Comparison of ENCODE assay signal across 8 cellular contexts in the genomic region with DNA sequence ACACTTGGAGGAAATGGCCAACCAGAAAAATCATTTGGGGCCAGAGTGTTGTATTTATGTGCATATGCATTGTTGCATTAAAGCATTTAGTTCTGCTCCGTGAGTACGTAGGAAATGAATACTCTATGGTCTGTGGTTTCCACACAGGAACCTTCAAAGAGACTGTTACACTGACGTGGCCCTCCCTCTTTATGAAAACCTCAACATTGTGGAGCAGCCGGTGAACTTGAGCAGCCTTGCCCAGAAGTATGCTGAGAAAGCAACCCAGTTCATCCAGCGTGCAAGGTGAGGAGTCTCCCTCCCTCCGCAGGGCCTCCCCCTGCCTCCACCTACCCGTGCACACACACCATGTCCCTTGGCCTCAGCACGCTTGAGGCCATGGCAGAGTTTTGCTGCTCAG.
DNase-seq lines count a peak whose midpoint lies in the region; ATAC-seq and TF ChIP-seq lines count a peak whose summit lies in the region.

No MANE protein-coding gene starts in this region.

- H3K27me3 ChIP-seq in esophagus muscularis mucosa: no peaks in the 10 kb centered on the region
- H3K27me3 ChIP-seq in sigmoid colon: no peaks in the 10 kb centered on the region

- H3K4me1 ChIP-seq in esophagus muscularis mucosa: no peaks in the 10 kb centered on the region
- no peaks in the 10 kb centered on the region for H3K4me1 ChIP-seq in sigmoid colon

- no peaks in the 10 kb centered on the region for H3K9me3 ChIP-seq in esophagus muscularis mucosa
- H3K9me3 ChIP-seq in sigmoid colon: no peaks in the 10 kb centered on the region

- no peak for TF ChIP-seq CTCF in esophagus muscularis mucosa (IDR thresholded peaks at IDR 0.05)
- no peak for TF ChIP-seq CTCF in sigmoid colon (IDR thresholded peaks at IDR 0.05)
- no peak for TF ChIP-seq CTCF in MCF 10A (IDR thresholded peaks at IDR 0.05; ENCODE audit: unreplicated experiment)

- TF ChIP-seq EP300 in esophagus muscularis mucosa (IDR thresholded peaks at IDR 0.05) (no peak), sigmoid colon (IDR thresholded peaks at IDR 0.05) (no peak)

- intact Hi-C loops in esophagus muscularis mucosa (cut with DNase I) (no loop called here), sigmoid colon (cut with DNase I) (no loop called here), MCF 10A (cut with micrococcal nuclease) (no loop called here)

- H3K27ac ChIP-seq in esophagus muscularis mucosa (replicated peaks in 1 of 4): no peak overlapping the region
- H3K27ac ChIP-seq in sigmoid colon: no peak overlapping the region

- no TSS peak for BruUV-seq in MCF 10A (replicated peaks; lab: Mats Ljungman, UMichigan)

- H3K27me3 Mint-ChIP-seq in MCF 10A (ENCODE audit: insufficient read depth, unreplicated experiment): no peaks in the 10 kb centered on the region

- TF ChIP-seq POLR2A in esophagus muscularis mucosa (IDR thresholded peaks at IDR 0.05; ENCODE audit: low read depth) (no peak), sigmoid colon (IDR thresholded peaks at IDR 0.05) (no peak)

- 78% methylated on average over 6 of the region's 8 CpGs for WGBS in esophagus muscularis mucosa
- 44 to 80% methylated on average over 8 of the region's 8 CpGs for WGBS in sigmoid colon, 2 donors

- no peaks in the 10 kb centered on the region for H3K9me3 Mint-ChIP-seq in MCF 10A (ENCODE audit: unreplicated experiment)

- DNase-seq in activated CD4-positive, alpha-beta T cell treated with anti-CD3 and anti-CD28 coated beads, Interleukin-2, amount 50 U/mL, for 1 hour: peak; percentile 57
- DNase-seq in left kidney (ENCODE audit: low read depth, low spot score) (peak; percentile 42), esophagus muscularis mucosa (ENCODE audit: extremely low spot score) (no peak), sigmoid colon (no peak), MCF 10A (ENCODE audit: unreplicated experiment) (no peak)

- H3K4me3 Mint-ChIP-seq in MCF 10A (ENCODE audit: unreplicated experiment): no peak overlapping the region

- H3K4me3 ChIP-seq in esophagus muscularis mucosa: no peak overlapping the region
- no peak overlapping the region for H3K4me3 ChIP-seq in sigmoid colon

- peaks cover 6% of the 10 kb centered on the region for H3K4me1 Mint-ChIP-seq in MCF 10A (ENCODE audit: insufficient read depth, unreplicated experiment)

- CTCF ChIA-PET in MCF 10A (lab: Yijun Ruan, JAX): interaction anchor here (0.8 to 1.5 kb wide), 3 partner anchors 11 to 80 kb away, joined by 3 to 8 read pairs (median 4); no protein-coding TSS in a partner anchor

- POLR2A ChIA-PET in MCF 10A (lab: Yijun Ruan, JAX): interaction anchor here (0.6 to 1.2 kb wide), 2 partner anchors 32 to 44 kb away, joined by 3 to 5 read pairs; no protein-coding TSS in a partner anchor

- peak; percentile 93 for ATAC-seq in GM18858 (IDR thresholded peaks at IDR 0.05; ENCODE audit: unreplicated experiment)
- ATAC-seq in HG03175 (IDR thresholded peaks at IDR 0.05; ENCODE audit: unreplicated experiment): peak; percentile 96
- ATAC-seq in GM19023 (IDR thresholded peaks at IDR 0.05; ENCODE audit: unreplicated experiment): no peak

- no peak overlapping the region for H3K27ac Mint-ChIP-seq in MCF 10A (ENCODE audit: low read depth, unreplicated experiment)

- no peaks in the 10 kb centered on the region for H3K36me3 Mint-ChIP-seq in MCF 10A (ENCODE audit: insufficient read depth, unreplicated experiment)

- peaks cover 0 to 8% (median 0%) of the 10 kb centered on the region in 4 donors for H3K36me3 ChIP-seq in esophagus muscularis mucosa
- H3K36me3 ChIP-seq in sigmoid colon: no peaks in the 10 kb centered on the region

Comparison
In these comparisons a context has a peak if more than half of its experiments do, and no peak if none do; other contexts are left out.
1. DNase-seq: peak in activated CD4-positive, alpha-beta T cell treated with anti-CD3 and anti-CD28 coated beads, Interleukin-2, amount 50 U/mL, for 1 hour (single experiment) and left kidney (single experiment); none in esophagus muscularis mucosa (single experiment), sigmoid colon (single experiment) and MCF 10A (single experiment).